8 cellular contexts compared by ENCODE assay signal in genomic region chr18:61551586-61551985, GRCh38.
A peak's percentile ranks its signal among the peaks of the same experiment; 100 is the strongest.
DNase-seq lines count a peak whose midpoint lies in the region; ATAC-seq, FAIRE-seq and TF ChIP-seq lines count a peak whose summit lies in the region.

No MANE protein-coding gene starts in this region.

- no peak overlapping the region for H3K4me2 ChIP-seq in A549
- no peak overlapping the region for H3K4me2 ChIP-seq in osteoblast (ENCODE audit: insufficient read depth, low read length)

- peak; percentile 64 to 85; a peak in 4 of 6 replicates for ATAC-seq in A549

- FAIRE-seq in A549 (lab: Jason Lieb, UNC): no peak

- no peaks in the 10 kb centered on the region for H3K27me3 ChIP-seq in GM06990 (replicated peaks; ENCODE audit: control insufficient read depth, insufficient read depth, low read length)
- H3K27me3 ChIP-seq in osteoblast (ENCODE audit: insufficient read depth, low read length): no peaks in the 10 kb centered on the region

- H3K4me1 ChIP-seq in A549: no peaks in the 10 kb centered on the region
- H3K4me1 ChIP-seq in osteoblast (ENCODE audit: insufficient read depth, low read length): peaks cover 18% of the 10 kb centered on the region

- no peaks in the 10 kb centered on the region for H4K20me1 ChIP-seq in osteoblast (ENCODE audit: insufficient read depth, low read length)

- H3K36me3 ChIP-seq in GM06990 (ENCODE audit: control insufficient read depth, insufficient read depth, low read length) (no peaks in the 10 kb centered on the region), osteoblast (ENCODE audit: insufficient read depth, low read length) (no peaks in the 10 kb centered on the region)

- 38% methylated on average over 5 of the region's 5 CpGs for WGBS in A549 (ENCODE audit: missing lambda C conversion rate)

- CTCF ChIA-PET in A549 (lab: Yijun Ruan, JAX): interaction anchor here (0.7 to 1.2 kb wide), 5 partner anchors 350 to 588 kb away, joined by 3 to 6 read pairs (median 5); no protein-coding TSS in a partner anchor
- CTCF ChIA-PET in HEK293T (lab: Yijun Ruan, JAX): interaction anchor here (0.7 kb wide), 3 partner anchors 18 to 580 kb away, joined by 3 to 4 read pairs (median 3); no protein-coding TSS in a partner anchor

- H3K4me3 ChIP-seq in A549 (no peak overlapping the region), GM06990 (replicated peaks; ENCODE audit: low read depth, low read length) (no peak overlapping the region), fibroblast of the aortic adventitia (ENCODE audit: low read depth, low read length) (no peak overlapping the region), osteoblast (ENCODE audit: insufficient read depth, low read length) (no peak overlapping the region)

- no peaks in the 10 kb centered on the region for H3K9me3 ChIP-seq in A549
- H3K9me3 ChIP-seq in osteoblast (ENCODE audit: low read depth, low read length): no peaks in the 10 kb centered on the region

- TF ChIP-seq CTCF in A549 (IDR thresholded peaks at IDR 0.05): peak; percentile 50
- peak; percentile 78 for TF ChIP-seq CTCF in GM06990 (IDR thresholded peaks at IDR 0.05; ENCODE audit: insufficient read depth, low read length, poor library complexity, severe bottlenecking)
- TF ChIP-seq CTCF in fibroblast of the aortic adventitia (IDR thresholded peaks at IDR 0.05; ENCODE audit: insufficient read depth, low read length): peak; percentile 98
- peak; percentile 84 for TF ChIP-seq CTCF in osteoblast (IDR thresholded peaks at IDR 0.05; ENCODE audit: extremely low read depth, low read depth, low read length)

- TF ChIP-seq POLR2A in A549 (IDR thresholded peaks at IDR 0.05; ENCODE audit: low read length): no peak

- peak; percentile 54 to 65 for TF ChIP-seq RAD21 in A549 (conservative IDR thresholded peaks at IDR 0.05 in 1 of 2, IDR thresholded peaks at IDR 0.05 in 1 of 2)

- H3K79me2 ChIP-seq in osteoblast (ENCODE audit: insufficient read depth, low read length): no peaks in the 10 kb centered on the region

- no peak for TF ChIP-seq EP300 in A549 (IDR thresholded peaks at IDR 0.05)

- H3K27ac ChIP-seq in A549: no peak overlapping the region
- no peak overlapping the region for H3K27ac ChIP-seq in osteoblast (ENCODE audit: low read depth, low read length)

- H2AFZ ChIP-seq in osteoblast (ENCODE audit: low read length): peak overlapping the region; percentile 69

- POLR2A ChIA-PET in A549 (lab: Yijun Ruan, JAX): no interaction called here
- POLR2A ChIA-PET in HEK293T (lab: Yijun Ruan, JAX): no interaction called here

- DNase-seq in A549 (ENCODE audit: low read depth in 1 of 2, low spot score in 1 of 2) (peak; percentile 39 to 71), GM06990 (ENCODE audit: extremely low read depth, insufficient read length) (no peak), HEK293T (ENCODE audit: extremely low spot score) (peak; percentile 53), NCI-H1092 treated with DMSO at 0.1 percent for 48 hours (lab: John Stamatoyannopoulos, UW) (peak; percentile 64), SKM-1 (lab: John Stamatoyannopoulos, UW; ENCODE audit: unreplicated experiment) (peak; percentile 66), fibroblast of the aortic adventitia (ENCODE audit: low read depth) (peak; percentile 92), osteoblast (ENCODE audit: insufficient read length, low spot score, missing footprints) (peak; percentile 92), occipital lobe (lab: John Stamatoyannopoulos, UW) (no peak)

TF ChIP-seq in A549, 52 proteins besides CTCF, POLR2A, EP300 and RAD21:
- TF ChIP-seq SMC3 (IDR thresholded peaks at IDR 0.05) (peak; percentile 65), HOXB13 (CRISPR knock-in tag; IDR thresholded peaks at IDR 0.05; ENCODE audit: low read depth) (no peak)

TF ChIP-seq in HEK293T, 16 proteins besides CTCF, POLR2A, EP300 and RAD21:
- no peak for TF ChIP-seq TARDBP (IDR thresholded peaks at IDR 0.05)

Comparison
In these comparisons a context has a peak if more than half of its experiments do, and no peak if none do; other contexts are left out.
1. DNase-seq: peak in A549 (2 of 2), HEK293T (single experiment), NCI-H1092 treated with DMSO at 0.1 percent for 48 hours (single experiment), SKM-1 (single experiment), fibroblast of the aortic adventitia (single experiment) and osteoblast (single experiment); none in GM06990 (single experiment) and occipital lobe (single experiment).
2. Peak in every context shown above with its lines, with median percentiles within 50 percentile points of each other: CTCF ChIP-seq.